Comparison of ENCODE assay signal across 8 cellular contexts in genomic region chr2:206274434-206275273, GRCh38. TPM values are rescaled to one million over a fixed set of nuclear protein-coding genes. Genes with fewer than 3 reads are reported as not detected.
DNase-seq lines count a peak whose midpoint lies in the region; ATAC-seq and TF ChIP-seq lines count a peak whose summit lies in the region.

ZDBF2 (plus strand) TSS chr2:206274663; CDS start chr2:206281850, 7,187 bp downstream.

- intact Hi-C loops in head of caudate nucleus (cut with DNase I) = no loop called here
- intact Hi-C loops in ovary (cut with DNase I) = no loop called here
- intact Hi-C loops in vagina (cut with DNase I) = no loop called here

- peaks cover 6 to 11% (median 9%) of the 10 kb centered on the region in 11 experiments; a peak in 18 of 22 replicates for H3K9me3 ChIP-seq in BLaER1 treated with 17β-estradiol and CSF1 and Interleukin-3, amounts not matched to agents 10 nM and 100 nM (replicated peaks in 1 of 11)
- H3K9me3 ChIP-seq in ovary = no peaks in the 10 kb centered on the region
- H3K9me3 ChIP-seq in vagina = no peaks in the 10 kb centered on the region

- peak within 1 kb of the TSS; percentile 63 to 78 (median 72) for H3K4me2 ChIP-seq in BLaER1 treated with 17β-estradiol and CSF1 and Interleukin-3, amounts not matched to agents 10 nM and 100 nM

- peak within 1 kb of the TSS; percentile 72 to 84 (median 78) for H3K4me3 ChIP-seq in BLaER1 treated with 17β-estradiol and CSF1 and Interleukin-3, amounts not matched to agents 10 nM and 100 nM
- H3K4me3 ChIP-seq in ovary (peak within 1 kb of the TSS; percentile 75), vagina (peak within 1 kb of the TSS; percentile 67 to 80)

- peak; percentile 81 for ATAC-seq in GM19035 (IDR thresholded peaks at IDR 0.05; ENCODE audit: unreplicated experiment)
- ATAC-seq in HG03139 (IDR thresholded peaks at IDR 0.05; ENCODE audit: unreplicated experiment) = peak; percentile 74

- no peak for TF ChIP-seq EP300 in ovary (IDR thresholded peaks at IDR 0.05)

- no peak for TF ChIP-seq CTCF in ovary (IDR thresholded peaks at IDR 0.05)
- no peak for TF ChIP-seq CTCF in vagina (IDR thresholded peaks at IDR 0.05)

- DNase-seq in RPMI7951 (ENCODE audit: low read depth) = peak; percentile 63
- peak; percentile 57 for DNase-seq in activated naive CD4-positive, alpha-beta T cell treated with anti-CD3 and anti-CD28 coated beads, Interleukin-2, amount 50 U/mL, for 16 hours
- peak in 40 of 42 donors; percentile 8 to 70 (median 40) for DNase-seq in head of caudate nucleus
- DNase-seq in ovary = peak; percentile 51 to 76 (median 73)
- no peak for DNase-seq in vagina (ENCODE audit: extremely low spot score in 2 of 2)

- 1 to 2% (median 1%) methylated on average over 16 to 98 of the region's 99 CpGs for WGBS in ovary, 3 donors

- H4K20me1 ChIP-seq in BLaER1 treated with 17β-estradiol and CSF1 and Interleukin-3, amounts not matched to agents 10 nM and 100 nM = no peaks in the 10 kb centered on the region

- peak; percentile 46 for TF ChIP-seq POLR2A in ovary (IDR thresholded peaks at IDR 0.05)
- TF ChIP-seq POLR2A in vagina (IDR thresholded peaks at IDR 0.05) = no peak

- H3K4me1 ChIP-seq in BLaER1 treated with 17β-estradiol and CSF1 and Interleukin-3, amounts not matched to agents 10 nM and 100 nM = peaks cover 0 to 15% (median 9%) of the 10 kb centered on the region in 10 experiments; a peak in 8 of 20 replicates
- no peaks in the 10 kb centered on the region for H3K4me1 ChIP-seq in ovary (ENCODE audit: insufficient read depth)
- H3K4me1 ChIP-seq in vagina = peaks cover 21% of the 10 kb centered on the region

- no peaks in the 10 kb centered on the region for H3K36me3 ChIP-seq in BLaER1 treated with 17β-estradiol and CSF1 and Interleukin-3, amounts not matched to agents 10 nM and 100 nM
- H3K36me3 ChIP-seq in ovary (no peaks in the 10 kb centered on the region), vagina (no peaks in the 10 kb centered on the region)

- H3K27me3 ChIP-seq in BLaER1 treated with 17β-estradiol and CSF1 and Interleukin-3, amounts not matched to agents 10 nM and 100 nM = peaks cover 0 to 11% (median 10%) of the 10 kb centered on the region in 11 experiments; a peak in 7 of 22 replicates
- H3K27me3 ChIP-seq in ovary (no peaks in the 10 kb centered on the region), vagina (no peaks in the 10 kb centered on the region)

- peak within 1 kb of the TSS; percentile 73 to 83 (median 77) for H3K27ac ChIP-seq in BLaER1 treated with 17β-estradiol and CSF1 and Interleukin-3, amounts not matched to agents 10 nM and 100 nM
- peak within 1 kb of the TSS; percentile 79 to 83 for H3K27ac ChIP-seq in ovary
- H3K27ac ChIP-seq in vagina = peak within 1 kb of the TSS; percentile 86

- H3K9ac ChIP-seq in BLaER1 treated with 17β-estradiol and CSF1 and Interleukin-3, amounts not matched to agents 10 nM and 100 nM = peak within 1 kb of the TSS; percentile 73 to 87 (median 83)

RNA-seq across cellular contexts. Expression of gene ZDBF2, which starts in this region (rescaled TPM):
- total RNA-seq in RPMI7951 (2014; rRNA removed; shearing (Covaris generic)) = 9.6 and 10.0 TPM in 2 replicates
- total RNA-seq in ovary (10 to 100 TPM; 18.0 to 36.4 (median 27.0) TPM), vagina (13.0 TPM)
- 1 to 10 TPM; 4.1 to 6.7 TPM for polyA plus RNA-seq in ovary

Comparison
In these comparisons a context has a peak if more than half of its experiments do, and no peak if none do; other contexts are left out.
1. DNase-seq: peak in RPMI7951 (single experiment), activated naive CD4-positive, alpha-beta T cell treated with anti-CD3 and anti-CD28 coated beads, Interleukin-2, amount 50 U/mL, for 16 hours (single experiment), head of caudate nucleus (40 of 42) and ovary (5 of 5); none in vagina (0 of 2).
2. Peak in every context shown above with its lines, with median percentiles within 50 percentile points of each other: H3K27ac ChIP-seq and H3K4me3 ChIP-seq.